Comparison of ENCODE assay signal across 8 cellular contexts in genomic region chr16:88700636-88701482, GRCh38. TPM values are rescaled to one million over a fixed set of nuclear protein-coding genes. Genes with fewer than 3 reads are reported as not detected.
A peak's percentile ranks its signal among the peaks of the same experiment; 100 is the strongest.
DNase-seq lines count a peak whose midpoint lies in the region; ATAC-seq and TF ChIP-seq lines count a peak whose summit lies in the region.

No MANE protein-coding gene starts in this region.

- ATAC-seq in HG02970 (IDR thresholded peaks at IDR 0.05; ENCODE audit: low FRiP score, unreplicated experiment) (peak; percentile 54), left cardiac atrium (peak; percentile 77 to 79)

- intact Hi-C loops in left cardiac atrium (cut with DNase I) = no loop called here

- peak; percentile 42 for TF ChIP-seq POLR2A in GM15510 (IDR thresholded peaks at IDR 0.05; ENCODE audit: borderline replicate concordance, extremely low read depth, insufficient read length)
- TF ChIP-seq POLR2A in Raji (IDR thresholded peaks at IDR 0.05; ENCODE audit: insufficient read depth, low read depth, low read length) = 0 out of 2 replicates have a peak, but pooled peaks have one; percentile 23

- peak; percentile 95 for DNase-seq in activated naive CD4-positive, alpha-beta T cell treated with Interleukin-2 at 50 U/mL for 16 hours
- DNase-seq in left cardiac atrium = peak; percentile 94
- peak; percentile 88 to 91 (median 90) for DNase-seq in stimulated activated CD4-positive, alpha-beta T cell treated with anti-CD3 and anti-CD28 coated beads, Interleukin-12 subunit alpha, Interleukin-12 subunit beta, amount 100 ng/mL, for 48 hours (ENCODE audit: low read depth in 2 of 3, low spot score in 1 of 3)
- no peak for DNase-seq in SW480 (ENCODE audit: low spot score)
- no peak for DNase-seq in NCI-H2171 treated with DMSO at 0.1 percent for 48 hours (lab: John Stamatoyannopoulos, UW)

RNA-seq across cellular contexts. Expression of gene RNF166, which starts 5.3 kb away (rescaled TPM):
- total RNA-seq in left cardiac atrium = 10 to 100 TPM; 18.3 to 20.1 TPM

RNA-seq across cellular contexts. Expression of gene CTU2, which starts 5.4 kb away (rescaled TPM):
- total RNA-seq in left cardiac atrium = 10 to 100 TPM; 12.8 to 18.4 TPM

RNA-seq across cellular contexts. Expression of gene SNAI3, which starts 14.6 kb away (rescaled TPM):
- total RNA-seq in left cardiac atrium = 1 to 10 TPM in 1 of 2 donors, under 1 TPM in 1; 0.55 to 2.7 TPM

RNA-seq across cellular contexts. Expression of gene MVD, which starts 38.0 kb away (rescaled TPM):
- 10 to 100 TPM; 31.3 to 32.9 TPM for total RNA-seq in left cardiac atrium

RNA-seq across cellular contexts. Expression of gene CYBA, which starts 50.0 kb away (rescaled TPM):
- total RNA-seq in left cardiac atrium = 100 to 1,000 TPM in 1 of 2 donors, 10 to 100 TPM in 1; 58.9 to 131 TPM

Comparison
In these comparisons a context has a peak if more than half of its experiments do, and no peak if none do; other contexts are left out.
1. DNase-seq: peak in activated naive CD4-positive, alpha-beta T cell treated with Interleukin-2 at 50 U/mL for 16 hours (single experiment), left cardiac atrium (single experiment) and stimulated activated CD4-positive, alpha-beta T cell treated with anti-CD3 and anti-CD28 coated beads, Interleukin-12 subunit alpha, Interleukin-12 subunit beta, amount 100 ng/mL, for 48 hours (3 of 3); none in SW480 (single experiment) and NCI-H2171 treated with DMSO at 0.1 percent for 48 hours (single experiment).